8 cellular contexts compared by ENCODE assay signal in genomic region chr20:45971425-45971674, GRCh38. TPM values are rescaled to one million over a fixed set of nuclear protein-coding genes. Genes with fewer than 3 reads are reported as not detected.
DNase-seq lines count a peak whose midpoint lies in the region; ATAC-seq and TF ChIP-seq lines count a peak whose summit lies in the region.

No MANE protein-coding gene starts in this region.

- H4K20me1 ChIP-seq in smooth muscle cell (ENCODE audit: low read depth): peaks cover 26% of the 10 kb centered on the region

- no peak overlapping the region for H2AFZ ChIP-seq in smooth muscle cell (ENCODE audit: low read depth)

- H3K27me3 ChIP-seq in SJSA1 (replicated peaks) (no peaks in the 10 kb centered on the region), smooth muscle cell (ENCODE audit: low read depth) (no peaks in the 10 kb centered on the region)

- no peaks in the 10 kb centered on the region for H3F3A ChIP-seq in smooth muscle cell (ENCODE audit: low read depth)

- H3K4me3 ChIP-seq in HFF-Myc (replicated peaks; ENCODE audit: low read depth, low read length) (peak overlapping the region; percentile 77), SJSA1 (peak overlapping the region; percentile 69), fibroblast of pulmonary artery (replicated peaks; ENCODE audit: low read depth, low read length) (peak overlapping the region; percentile 97), smooth muscle cell (peak overlapping the region; percentile 92)

- 27% methylated on average over 14 of the region's 14 CpGs for WGBS in smooth muscle cell (ENCODE audit: low lambda C conversion rate)

- H3K36me3 ChIP-seq in SJSA1: peaks cover 42% of the 10 kb centered on the region
- peaks cover 6% of the 10 kb centered on the region for H3K36me3 ChIP-seq in smooth muscle cell (ENCODE audit: low read depth)

- TF ChIP-seq CTCF in HFF-Myc (IDR thresholded peaks at IDR 0.05; ENCODE audit: low read depth, low read length, missing control alignments) (no peak), fibroblast of pulmonary artery (IDR thresholded peaks at IDR 0.05; ENCODE audit: low read length, missing control alignments) (no peak), smooth muscle cell (IDR thresholded peaks at IDR 0.05; ENCODE audit: borderline replicate concordance, insufficient read depth, poor library complexity, severe bottlenecking) (no peak)

- H3K9ac ChIP-seq in smooth muscle cell (ENCODE audit: low read depth): peak overlapping the region; percentile 100

- ATAC-seq in GM18499 (IDR thresholded peaks at IDR 0.05; ENCODE audit: insufficient read depth, unreplicated experiment): peak; percentile 14

- peak overlapping the region; percentile 91 for H3K4me2 ChIP-seq in smooth muscle cell

- peaks cover 8% of the 10 kb centered on the region for H3K79me2 ChIP-seq in smooth muscle cell (ENCODE audit: low read depth)

- H3K4me1 ChIP-seq in SJSA1 (replicated peaks): peaks cover 26% of the 10 kb centered on the region
- peaks cover 6% of the 10 kb centered on the region for H3K4me1 ChIP-seq in smooth muscle cell (ENCODE audit: low read depth)

- H3K9me3 ChIP-seq in SJSA1 (replicated peaks) (no peaks in the 10 kb centered on the region), smooth muscle cell (replicated peaks; ENCODE audit: low read depth) (no peaks in the 10 kb centered on the region)

- DNase-seq in HFF-Myc (ENCODE audit: extremely low read depth, low read depth) (no peak), SJSA1 (ENCODE audit: low read depth in 1 of 2, low spot score in 2 of 2) (no peak), fibroblast of pulmonary artery (ENCODE audit: low read depth) (no peak), smooth muscle cell (lab: John Stamatoyannopoulos, UW; ENCODE audit: unreplicated experiment) (no peak), HCEC 1CT (no peak), D341Med (ENCODE audit: low spot score) (no peak), SIG-M5 (lab: John Stamatoyannopoulos, UW) (no peak)

- peak overlapping the region; percentile 100 for H3K27ac ChIP-seq in SJSA1
- H3K27ac ChIP-seq in smooth muscle cell (ENCODE audit: low read depth): peak overlapping the region; percentile 100

RNA-seq across cellular contexts. Expression of gene ZNF335, which starts 0.7 kb away (rescaled TPM):
- 8.1 and 12.2 TPM in 2 replicates for total RNA-seq in SJSA1 (2014; rRNA removed; shearing (Covaris generic))
- 11.2 and 11.6 TPM in 2 replicates for total RNA-seq in smooth muscle cell
- 14.2 and 20.7 TPM in 2 replicates for polyA plus RNA-seq in smooth muscle cell

RNA-seq across cellular contexts. Expression of gene PCIF1, which starts 36.9 kb away (rescaled TPM):
- 5.2 and 9.6 TPM in 2 replicates for total RNA-seq in SJSA1 (2014; rRNA removed; shearing (Covaris generic))
- total RNA-seq in smooth muscle cell: 13.5 and 15.4 TPM in 2 replicates
- 37.2 and 38.9 TPM in 2 replicates for polyA plus RNA-seq in smooth muscle cell

RNA-seq across cellular contexts. Expression of gene MMP9, which starts 37.4 kb away (rescaled TPM):
- not detected in 2 replicates for total RNA-seq in SJSA1 (2014; rRNA removed; shearing (Covaris generic))
- 4.9 and 6.3 TPM in 2 replicates for total RNA-seq in smooth muscle cell
- polyA plus RNA-seq in smooth muscle cell: 5.9 and 27.2 TPM in 2 replicates

RNA-seq across cellular contexts. Expression of gene SLC12A5, which starts 57.7 kb away (rescaled TPM):
- not detected in 2 replicates for total RNA-seq in SJSA1 (2014; rRNA removed; shearing (Covaris generic))
- total RNA-seq in smooth muscle cell: 0.09 and 0.40 TPM in 2 replicates
- polyA plus RNA-seq in smooth muscle cell: 1.2 and 1.3 TPM in 2 replicates

RNA-seq across cellular contexts. Expression of gene PLTP, which starts 59.4 kb away (rescaled TPM):
- total RNA-seq in SJSA1 (2014; rRNA removed; shearing (Covaris generic)): 4.2 and 6.6 TPM in 2 replicates
- 81.0 and 93.3 TPM in 2 replicates for total RNA-seq in smooth muscle cell
- 197 and 262 TPM in 2 replicates for polyA plus RNA-seq in smooth muscle cell
